In genomic region chr7:44217133-44217714, GRCh38 we compare ENCODE assay signal across 15 cellular contexts.
"Had no signal": no experiment of that assay in that cellular context is flagged by ENCODE, and none has a peak within 500 bp of the region (broad histone marks: within the 10 kb centered on the region; RNA-seq: fewer than 3 reads in every experiment).

No MANE protein-coding gene starts in this region.

- H3K27ac ChIP-seq: left lung, parathyroid adenoma, skin epidermis, tibial nerve, vagina had no signal

- H3K27me3 ChIP-seq: left lung, tibial nerve, vagina had no signal

- H3K9me3 Mint-ChIP-seq: activated T-helper 1 cell treated with anti-CD3 and anti-CD28 coated beads, Interleukin-12 subunit alpha, Interleukin-12 subunit beta, Interleukin-2, Interleukin-4 antibody, amounts not matched to agents 30 ng/mL and 10 ng/mL and 1 ng/mL, durations not matched to agents 14 hours and 24 hours and 36 hours; memory B cell had no signal

- H3K9me3 ChIP-seq: left lung, vagina had no signal

- H3K4me3 ChIP-seq: left lung, skin epidermis, tibial nerve, vagina had no signal

- H3K79me2 ChIP-seq: parathyroid adenoma had no signal

- DNase-seq: activated CD4-positive, alpha-beta T cell treated with anti-CD3 and anti-CD28 coated beads, Interleukin-2, amount 50 U/mL, for 1 hour; activated CD8-positive, alpha-beta memory T cell treated with anti-CD3 and anti-CD28 coated beads for 24 hours; activated naive CD4-positive, alpha-beta T cell treated with Interleukin-2 at 50 U/mL for 16 hours; retina; stimulated activated CD4-positive, alpha-beta T cell treated with anti-CD3 and anti-CD28 coated beads, Interleukin-4, amount 100 ng/mL, for 24 hours; stimulated activated naive CD4-positive, alpha-beta T cell; T-helper 2 cell had no signal

- H2AFZ ChIP-seq: parathyroid adenoma had no signal

- H3K36me3 Mint-ChIP-seq: memory B cell had no signal

- ATAC-seq: activated CD4-positive, CD25-positive, alpha-beta regulatory T cell treated with anti-CD3 and anti-CD28 coated beads, Interleukin-2, amount 50 U/mL, for 24 hours; left lung had no signal

- H3K9ac ChIP-seq: parathyroid adenoma had no signal

- H3K4me3 Mint-ChIP-seq: activated T-helper 1 cell treated with anti-CD3 and anti-CD28 coated beads, Interleukin-12 subunit alpha, Interleukin-12 subunit beta, Interleukin-2, Interleukin-4 antibody, amounts not matched to agents 30 ng/mL and 10 ng/mL and 1 ng/mL, durations not matched to agents 14 hours and 24 hours and 36 hours; memory B cell had no signal

- H3K27me3 Mint-ChIP-seq: memory B cell had no signal

- H3K27ac Mint-ChIP-seq: activated T-helper 1 cell treated with anti-CD3 and anti-CD28 coated beads, Interleukin-12 subunit alpha, Interleukin-12 subunit beta, Interleukin-2, Interleukin-4 antibody, amounts not matched to agents 30 ng/mL and 10 ng/mL and 1 ng/mL, durations not matched to agents 14 hours and 24 hours and 36 hours had no signal

- H3K4me1 ChIP-seq: left lung, tibial nerve, vagina had no signal
